9 cellular contexts compared by ENCODE assay signal in the genomic region with DNA sequence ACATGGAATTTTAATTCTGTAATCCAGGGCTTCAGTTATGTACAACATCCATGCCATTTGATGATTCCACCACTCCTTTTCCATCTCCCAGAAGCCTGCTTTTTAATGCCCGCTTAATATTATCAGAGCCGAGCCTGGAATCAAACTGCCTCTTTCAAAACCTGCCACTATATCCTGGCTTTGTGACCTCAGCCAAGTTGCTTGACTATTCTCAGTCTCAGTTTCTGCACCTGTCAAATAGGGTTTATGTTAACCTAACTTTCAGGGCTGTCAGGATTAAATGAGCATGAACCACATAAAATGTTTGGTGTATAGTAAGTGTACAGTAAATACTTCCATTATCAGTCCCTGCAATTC.
DNase-seq lines count a peak whose midpoint lies in the region; ATAC-seq and TF ChIP-seq lines count a peak whose summit lies in the region.
"Had no signal": no experiment of that assay in that cellular context is flagged by ENCODE, and none has a peak within 500 bp of the region (broad histone marks: within the 10 kb centered on the region; RNA-seq: fewer than 3 reads in every experiment).

No MANE protein-coding gene starts in this region.

- no TSS peak for BruUV-seq in OCI-LY7 (replicated peaks; lab: Mats Ljungman, UMichigan)

- H3K4me3 ChIP-seq in OCI-LY7 (ENCODE audit: low read depth, low read length, poor library complexity, severe bottlenecking) = no peak overlapping the region
- H3K4me3 ChIP-seq: sigmoid colon had no signal

- H3K9me2 ChIP-seq in OCI-LY7 (ENCODE audit: insufficient read depth, low read length) = no peaks in the 10 kb centered on the region

- no peak overlapping the region for H3K27ac ChIP-seq in OCI-LY7 (ENCODE audit: low read depth, low read length, poor library complexity, severe bottlenecking)
- H3K27ac ChIP-seq: sigmoid colon had no signal

- CTCF ChIA-PET in activated CD4-positive, alpha-beta T cell treated with anti-CD3 and anti-CD28 coated beads for 36 hours (lab: Charles Lee) = interaction anchor here (1.7 kb wide), 1 partner anchor 187 kb away, joined by 5 read pairs; no protein-coding TSS in a partner anchor
- CTCF ChIA-PET in OCI-LY7 (lab: Charles Lee; ENCODE audit: unreplicated experiment) = no interaction called here

- peak overlapping the region; percentile 52 for H3K27ac Mint-ChIP-seq in activated CD4-positive, alpha-beta T cell treated with anti-CD3 and anti-CD28 coated beads for 36 hours
- peak overlapping the region; percentile 15 for H3K27ac Mint-ChIP-seq in nephron progenitor cell

- no peaks in the 10 kb centered on the region for H3K79me2 ChIP-seq in OCI-LY7 (ENCODE audit: insufficient read depth, low read depth, low read length)

- peaks cover 21% of the 10 kb centered on the region for H3K4me1 ChIP-seq in OCI-LY7 (ENCODE audit: insufficient read depth, low read length, poor library complexity, severe bottlenecking)
- H3K4me1 ChIP-seq: sigmoid colon had no signal

- no peak overlapping the region for H2AFZ ChIP-seq in OCI-LY7 (ENCODE audit: low read length)

- H3K9me3 Mint-ChIP-seq in activated CD4-positive, alpha-beta T cell treated with anti-CD3 and anti-CD28 coated beads for 36 hours (ENCODE audit: low read depth) = no peaks in the 10 kb centered on the region
- H3K9me3 Mint-ChIP-seq in nephron progenitor cell = no peaks in the 10 kb centered on the region

- no peak overlapping the region for H3K4me3 Mint-ChIP-seq in activated CD4-positive, alpha-beta T cell treated with anti-CD3 and anti-CD28 coated beads for 36 hours
- H3K4me3 Mint-ChIP-seq in nephron progenitor cell = no peak overlapping the region

- POLR2A ChIA-PET in activated CD4-positive, alpha-beta T cell treated with anti-CD3 and anti-CD28 coated beads for 36 hours (lab: Charles Lee) = interaction anchor here (1.0 kb wide), 1 partner anchor 22 kb away, joined by 3 read pairs; no protein-coding TSS in a partner anchor
- POLR2A ChIA-PET in OCI-LY7 (lab: Charles Lee) = interaction anchor here (0.6 kb wide), 2 partner anchors 10 to 1185 kb away, joined by 3 to 8 read pairs; no protein-coding TSS in a partner anchor

- TF ChIP-seq CTCF in nephron progenitor cell (IDR thresholded peaks at IDR 0.05) = no peak
- no peak for TF ChIP-seq CTCF in OCI-LY7 (conservative IDR thresholded peaks at IDR 0.05; ENCODE audit: low read length)

- DNase-seq in activated CD4-positive, alpha-beta T cell treated with anti-CD3 and anti-CD28 coated beads for 36 hours = no peak
- no peak for DNase-seq in activated CD4-positive, alpha-beta T cell treated with anti-CD3 and anti-CD28 coated beads for 4 hours
- DNase-seq in nephron progenitor cell (no peak), NOMO-1 (lab: John Stamatoyannopoulos, UW; ENCODE audit: unreplicated experiment in 2 of 2) (no peak), NCI-H2029 treated with DMSO at 0.1 percent for 48 hours (lab: John Stamatoyannopoulos, UW) (no peak), OCI-LY7 (ENCODE audit: low spot score) (no peak)
- DNase-seq: sigmoid colon had no signal

- no peaks in the 10 kb centered on the region for H3K27me3 Mint-ChIP-seq in activated CD4-positive, alpha-beta T cell treated with anti-CD3 and anti-CD28 coated beads for 36 hours
- H3K27me3 Mint-ChIP-seq in nephron progenitor cell (ENCODE audit: low read depth, poor library complexity) = peaks cover 11% of the 10 kb centered on the region

- intact Hi-C loops in activated CD4-positive, alpha-beta T cell treated with anti-CD3 and anti-CD28 coated beads for 36 hours (cut with DNase I, micrococcal nuclease) = loop anchor here in 1 of 2 experiments (5.0 kb wide), 1 partner anchor 279 kb away; a partner anchor contains a TSS
- intact Hi-C loops in OCI-LY7 (cut with micrococcal nuclease; ENCODE audit: unreplicated experiment) = no loop called here

- H3K36me3 ChIP-seq in OCI-LY7 (ENCODE audit: insufficient read depth, low read length) = peaks cover 17% of the 10 kb centered on the region; the same call in 1 of the 2 replicates
- H3K36me3 ChIP-seq: sigmoid colon had no signal

- no peak overlapping the region for H3K4me2 ChIP-seq in OCI-LY7 (ENCODE audit: low read length)

- peak; percentile 26 for ATAC-seq in activated CD4-positive, alpha-beta T cell treated with anti-CD3 and anti-CD28 coated beads for 36 hours
- peak; percentile 45 for ATAC-seq in HG02571 (IDR thresholded peaks at IDR 0.05; ENCODE audit: unreplicated experiment)
- no peak for ATAC-seq in SK-N-SH treated with all-trans-retinoic acid at 6 μM for 48 hours

- H3K9me3 ChIP-seq in OCI-LY7 (ENCODE audit: low read length) = no peaks in the 10 kb centered on the region
- H3K9me3 ChIP-seq: sigmoid colon had no signal

- peaks cover 42% of the 10 kb centered on the region for H3K4me1 Mint-ChIP-seq in activated CD4-positive, alpha-beta T cell treated with anti-CD3 and anti-CD28 coated beads for 36 hours
- H3K4me1 Mint-ChIP-seq in nephron progenitor cell = peaks cover 36% of the 10 kb centered on the region

- no peaks in the 10 kb centered on the region for H4K20me1 ChIP-seq in OCI-LY7 (ENCODE audit: insufficient read depth, low read length)

- peaks cover 7% of the 10 kb centered on the region for H3K36me3 Mint-ChIP-seq in activated CD4-positive, alpha-beta T cell treated with anti-CD3 and anti-CD28 coated beads for 36 hours (ENCODE audit: low read depth)
- no peaks in the 10 kb centered on the region for H3K36me3 Mint-ChIP-seq in nephron progenitor cell (ENCODE audit: low read depth)

TF ChIP-seq in SK-N-SH treated with all-trans-retinoic acid at 6 μM for 48 hours, 23 proteins besides CTCF, POLR2A, EP300 and RAD21:
- TF ChIP-seq OSR1 (CRISPR knock-in tag; IDR thresholded peaks at IDR 0.05) = no peak
- TF ChIP-seq SNAI2 (CRISPR knock-in tag; IDR thresholded peaks at IDR 0.05) = 0 out of 2 replicates have a peak, but pooled peaks have one; percentile 54
- TF ChIP-seq, protein P1, sequence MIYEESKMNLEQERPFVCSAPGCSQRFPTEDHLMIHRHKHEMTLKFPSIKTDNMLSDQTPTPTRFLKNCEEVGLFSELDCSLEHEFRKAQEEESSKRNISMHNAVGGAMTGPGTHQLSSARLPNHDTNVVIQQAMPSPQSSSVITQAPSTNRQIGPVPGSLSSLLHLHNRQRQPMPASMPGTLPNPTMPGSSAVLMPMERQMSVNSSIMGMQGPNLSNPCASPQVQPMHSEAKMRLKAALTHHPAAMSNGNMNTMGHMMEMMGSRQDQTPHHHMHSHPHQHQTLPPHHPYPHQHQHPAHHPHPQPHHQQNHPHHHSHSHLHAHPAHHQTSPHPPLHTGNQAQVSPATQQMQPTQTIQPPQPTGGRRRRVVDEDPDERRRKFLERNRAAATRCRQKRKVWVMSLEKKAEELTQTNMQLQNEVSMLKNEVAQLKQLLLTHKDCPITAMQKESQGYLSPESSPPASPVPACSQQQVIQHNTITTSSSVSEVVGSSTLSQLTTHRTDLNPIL (CRISPR knock-in tag; IDR thresholded peaks at IDR 0.05; ENCODE audit: low read depth) = no peak
- no peak for TF ChIP-seq ESRRG (CRISPR knock-in tag; IDR thresholded peaks at IDR 0.05)
- TF ChIP-seq, protein P2, sequence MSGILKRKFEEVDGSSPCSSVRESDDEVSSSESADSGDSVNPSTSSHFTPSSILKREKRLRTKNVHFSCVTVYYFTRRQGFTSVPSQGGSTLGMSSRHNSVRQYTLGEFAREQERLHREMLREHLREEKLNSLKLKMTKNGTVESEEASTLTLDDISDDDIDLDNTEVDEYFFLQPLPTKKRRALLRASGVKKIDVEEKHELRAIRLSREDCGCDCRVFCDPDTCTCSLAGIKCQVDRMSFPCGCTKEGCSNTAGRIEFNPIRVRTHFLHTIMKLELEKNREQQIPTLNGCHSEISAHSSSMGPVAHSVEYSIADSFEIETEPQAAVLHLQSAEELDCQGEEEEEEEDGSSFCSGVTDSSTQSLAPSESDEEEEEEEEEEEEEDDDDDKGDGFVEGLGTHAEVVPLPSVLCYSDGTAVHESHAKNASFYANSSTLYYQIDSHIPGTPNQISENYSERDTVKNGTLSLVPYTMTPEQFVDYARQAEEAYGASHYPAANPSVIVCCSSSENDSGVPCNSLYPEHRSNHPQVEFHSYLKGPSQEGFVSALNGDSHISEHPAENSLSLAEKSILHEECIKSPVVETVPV (CRISPR knock-in tag; IDR thresholded peaks at IDR 0.05) = no peak
- TF ChIP-seq TCF4 (CRISPR knock-in tag; IDR thresholded peaks at IDR 0.05; ENCODE audit: borderline replicate concordance) = no peak
- TF ChIP-seq ZNF8 (CRISPR knock-in tag; IDR thresholded peaks at IDR 0.05) = 0 out of 2 replicates have a peak, but pooled peaks have one; percentile 3
- no peak for TF ChIP-seq ZFP3 (CRISPR knock-in tag; IDR thresholded peaks at IDR 0.05)
- TF ChIP-seq, protein P3, sequence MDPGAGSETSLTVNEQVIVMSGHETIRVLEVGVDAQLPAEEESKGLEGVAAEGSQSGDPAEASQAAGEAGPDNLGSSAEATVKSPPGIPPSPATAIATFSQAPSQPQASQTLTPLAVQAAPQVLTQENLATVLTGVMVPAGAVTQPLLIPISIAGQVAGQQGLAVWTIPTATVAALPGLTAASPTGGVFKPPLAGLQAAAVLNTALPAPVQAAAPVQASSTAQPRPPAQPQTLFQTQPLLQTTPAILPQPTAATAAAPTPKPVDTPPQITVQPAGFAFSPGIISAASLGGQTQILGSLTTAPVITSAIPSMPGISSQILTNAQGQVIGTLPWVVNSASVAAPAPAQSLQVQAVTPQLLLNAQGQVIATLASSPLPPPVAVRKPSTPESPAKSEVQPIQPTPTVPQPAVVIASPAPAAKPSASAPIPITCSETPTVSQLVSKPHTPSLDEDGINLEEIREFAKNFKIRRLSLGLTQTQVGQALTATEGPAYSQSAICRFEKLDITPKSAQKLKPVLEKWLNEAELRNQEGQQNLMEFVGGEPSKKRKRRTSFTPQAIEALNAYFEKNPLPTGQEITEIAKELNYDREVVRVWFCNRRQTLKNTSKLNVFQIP (CRISPR knock-in tag; IDR thresholded peaks at IDR 0.05; ENCODE audit: borderline replicate concordance, low read depth) = no peak
- no peak for TF ChIP-seq RARB (CRISPR knock-in tag; IDR thresholded peaks at IDR 0.05)
- TF ChIP-seq ZNF70 (CRISPR knock-in tag; IDR thresholded peaks at IDR 0.05) = no peak
TF ChIP-seq in SK-N-SH treated with all-trans-retinoic acid at 6 μM for 48 hours: peak in this region for 2.
